In the genomic region with DNA sequence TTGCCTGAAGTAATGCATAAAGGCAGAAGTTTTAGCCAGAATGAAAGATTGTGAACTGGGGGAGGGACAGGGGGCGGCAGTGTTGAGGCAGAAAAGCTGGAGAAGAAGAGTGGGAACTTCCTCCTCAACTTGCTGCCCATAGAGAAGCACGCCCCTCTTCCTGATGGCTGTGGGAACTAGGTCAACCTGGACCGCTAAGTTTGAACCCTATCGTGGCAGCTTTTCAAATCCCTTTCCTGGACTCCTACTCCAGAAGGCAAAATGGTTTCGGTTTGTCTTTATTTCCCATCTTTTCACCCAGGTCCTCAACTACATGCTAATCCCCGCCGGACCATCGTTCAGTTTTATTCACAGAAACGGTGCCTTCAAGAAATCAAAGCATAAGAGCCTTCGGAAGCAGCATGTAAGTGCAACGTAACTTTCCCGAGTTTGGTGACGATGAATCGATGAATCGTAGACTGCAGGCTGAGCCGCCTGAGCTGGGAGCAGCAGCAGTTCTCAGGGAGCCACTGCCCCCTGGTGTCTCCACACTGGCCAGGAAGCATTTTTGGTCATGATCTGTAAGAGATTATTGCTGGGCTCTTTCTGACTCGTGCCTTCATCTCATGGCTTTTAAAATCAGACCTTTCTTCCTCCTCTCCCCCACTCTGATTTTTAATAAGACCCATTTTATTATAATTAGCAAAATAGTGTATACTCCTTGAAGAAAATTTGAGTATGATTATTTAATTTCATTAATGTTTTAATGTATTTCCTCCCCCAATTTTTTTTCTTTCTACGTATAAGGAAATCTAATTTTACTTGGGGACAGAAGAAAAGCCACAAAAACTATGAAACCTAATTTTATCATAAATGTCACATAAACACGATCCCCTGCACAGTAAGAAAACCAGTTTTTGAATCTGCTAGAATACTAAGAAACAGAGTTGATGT, we compare ENCODE assay signal across 1 cellular context.
TF ChIP-seq lines count a peak whose summit lies in the region.

No MANE protein-coding gene starts in this region.

TF ChIP-seq in H1, 55 proteins besides CTCF, POLR2A, EP300 and RAD21:
- TF ChIP-seq PHF8 (conservative IDR thresholded peaks at IDR 0.05; ENCODE audit: low read depth, low read length) (no peak), ASH2L (IDR thresholded peaks at IDR 0.05; ENCODE audit: low read length) (no peak), ZNF274 (IDR thresholded peaks at IDR 0.05; ENCODE audit: borderline replicate concordance, extremely low read depth, low read length) (no peak), KDM1A (IDR thresholded peaks at IDR 0.05; ENCODE audit: borderline replicate concordance, low read length) (no peak), CREB1 (IDR thresholded peaks at IDR 0.05) (peak; percentile 54; the same call in 1 of the 2 replicates), BACH1 (IDR thresholded peaks at IDR 0.05; ENCODE audit: low read length) (no peak; the same call in 1 of the 2 replicates), KDM5A (IDR thresholded peaks at IDR 0.05; ENCODE audit: low read length) (no peak), YY1 (IDR thresholded peaks at IDR 0.05; ENCODE audit: low read depth, low read length) (no peak), SP2 (IDR thresholded peaks at IDR 0.05; ENCODE audit: low read length) (no peak), CEBPB (IDR thresholded peaks at IDR 0.05; ENCODE audit: low read depth, low read length) (no peak), JUN (IDR thresholded peaks at IDR 0.05; ENCODE audit: low read depth, low read length) (no peak), CHD1 (IDR thresholded peaks at IDR 0.05; ENCODE audit: low read depth, low read length) (no peak), CBX5 (IDR thresholded peaks at IDR 0.05; ENCODE audit: low read depth, low read length) (no peak), NRF1 (IDR thresholded peaks at IDR 0.05; ENCODE audit: low read depth, low read length) (no peak), SIN3A (conservative IDR thresholded peaks at IDR 0.05 in 1 of 2, IDR thresholded peaks at IDR 0.05 in 1 of 2; ENCODE audit: low read depth in 1 of 2, low read length in 2 of 2) (0 out of 4 replicates have a peak, but pooled peaks of 1 of the 2 experiments have one; percentile 38), TEAD4 (IDR thresholded peaks at IDR 0.05; ENCODE audit: low read depth, low read length) (no peak), KDM4A (IDR thresholded peaks at IDR 0.05; ENCODE audit: low read depth, low read length, severe bottlenecking) (peak; percentile 26), SIRT6 (IDR thresholded peaks at IDR 0.05; ENCODE audit: low read length) (no peak)
